ENCODE assay signal across 13 cellular contexts in genomic region chr10:103776878-103777591, GRCh38.
DNase-seq lines count a peak whose midpoint lies in the region; ATAC-seq and TF ChIP-seq lines count a peak whose summit lies in the region.
"Had no signal": no experiment of that assay in that cellular context is flagged by ENCODE, and none has a peak within 500 bp of the region (broad histone marks: within the 10 kb centered on the region; RNA-seq: fewer than 3 reads in every experiment).

No MANE protein-coding gene starts in this region.

- intact Hi-C loops in cardiac septum (cut with DNase I) = loop anchor here (5.0 kb wide), 1 partner anchor 75 kb away; no protein-coding TSS in a partner anchor
- intact Hi-C loops in tibial artery (cut with DNase I; ENCODE audit: low total_unique reads) = no loop called here

- no peak overlapping the region for H3K4me3 ChIP-seq in tibial artery

- no peak for TF ChIP-seq CTCF in tibial artery (IDR thresholded peaks at IDR 0.05)

- peak overlapping the region; percentile 9 to 34 for H3K27ac ChIP-seq in tibial artery
- H3K27ac ChIP-seq: 22Rv1 had no signal

- no peak for ATAC-seq in SK-N-SH treated with all-trans-retinoic acid at 6 μM for 48 hours
- ATAC-seq in HG03571 (IDR thresholded peaks at IDR 0.05; ENCODE audit: unreplicated experiment) = no peak
- ATAC-seq: activated CD8-positive, alpha-beta memory T cell treated with anti-CD3 and anti-CD28 coated beads, Interleukin-2, amount 10 ng/mL, durations not matched to agents 7 days and 5 days; activated naive CD4-positive, alpha-beta T cell treated with anti-CD3 and anti-CD28 coated beads, Interleukin-2, amount 50 U/mL, for 72 hours had no signal

- H3K36me3 ChIP-seq in tibial artery = no peaks in the 10 kb centered on the region

- in situ Hi-C loops in G401 (cut with HindIII; ENCODE audit: low sequenced_read_pairs) = no loop called here

- H3K9me3 ChIP-seq in tibial artery = no peaks in the 10 kb centered on the region

- peak; percentile 60 for DNase-seq in DMS 273 (lab: John Stamatoyannopoulos, UW; ENCODE audit: unreplicated experiment)
- DNase-seq in DMS 273 treated with DMSO at 0.1 percent for 48 hours (lab: John Stamatoyannopoulos, UW) = no peak
- peak; percentile 83 for DNase-seq in cardiac septum (ENCODE audit: low spot score)
- DNase-seq in tibial artery = peak; percentile 58 to 95
- no peak for DNase-seq in NCI-H1048 (lab: John Stamatoyannopoulos, UW)
- no peak for DNase-seq in G401 (ENCODE audit: low spot score)
- DNase-seq: activated CD8-positive, alpha-beta memory T cell treated with anti-CD3 and anti-CD28 coated beads, Interleukin-2, amount 10 ng/mL, durations not matched to agents 7 days and 5 days; cerebellar nuclear complex; COR-L47 had no signal

- H3K27me3 ChIP-seq in tibial artery = no peaks in the 10 kb centered on the region

- H3K4me1 ChIP-seq in tibial artery = peaks cover 0 to 51% (median 27%) of the 10 kb centered on the region in 4 donors

TF ChIP-seq in SK-N-SH treated with all-trans-retinoic acid at 6 μM for 48 hours, 23 proteins besides CTCF, POLR2A, EP300 and RAD21:
- TF ChIP-seq ARNTL (CRISPR knock-in tag; IDR thresholded peaks at IDR 0.05; ENCODE audit: borderline replicate concordance, low read depth) (no peak), TCF4 (CRISPR knock-in tag; IDR thresholded peaks at IDR 0.05; ENCODE audit: borderline replicate concordance) (no peak), ZNF565 (CRISPR knock-in tag; conservative IDR thresholded peaks at IDR 0.05; ENCODE audit: low read depth) (no peak), CSDC2 (CRISPR knock-in tag; IDR thresholded peaks at IDR 0.05) (no peak), ISL1 (CRISPR knock-in tag; IDR thresholded peaks at IDR 0.05) (peak; percentile 46; the same call in 1 of the 2 replicates), RARB (CRISPR knock-in tag; IDR thresholded peaks at IDR 0.05) (no peak)

Comparison
In these comparisons a context has a peak if more than half of its experiments do, and no peak if none do; other contexts are left out.
1. DNase-seq: peak in DMS 273 (single experiment), cardiac septum (single experiment) and tibial artery (2 of 2); none in DMS 273 treated with DMSO at 0.1 percent for 48 hours (single experiment), NCI-H1048 (single experiment) and G401 (single experiment).